Comparison of ENCODE assay signal across 31 cellular contexts in the genomic region with DNA sequence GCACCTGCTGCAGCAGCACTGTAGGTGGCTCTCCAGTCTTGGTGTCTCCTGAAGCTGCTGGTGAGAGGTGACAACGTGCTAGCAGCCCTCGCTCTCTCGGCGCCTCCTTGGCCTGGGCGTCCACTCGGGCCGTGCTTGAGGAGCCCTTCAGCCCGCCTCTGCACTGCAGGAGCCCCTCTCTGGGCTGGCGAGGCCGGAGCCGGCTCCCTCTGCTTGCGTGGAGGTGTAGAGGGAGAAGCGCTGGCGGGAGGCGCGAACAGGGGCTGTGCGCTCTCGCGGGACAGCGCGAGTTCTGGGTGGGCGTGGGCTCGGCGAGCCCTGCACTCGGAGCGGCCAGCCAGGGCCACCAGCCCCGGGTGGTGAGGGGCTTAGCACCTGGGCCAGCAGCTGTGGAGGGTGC.
"Had no signal": no experiment of that assay in that cellular context is flagged by ENCODE, and none has a peak within 500 bp of the region (broad histone marks: within the 10 kb centered on the region; RNA-seq: fewer than 3 reads in every experiment).

No MANE protein-coding gene starts in this region.

- H3K4me1 ChIP-seq: adrenal gland, ascending aorta, body of pancreas, breast epithelium had no signal

- DNase-seq: activated effector memory CD4-positive, alpha-beta T cell treated with anti-CD3 and anti-CD28 coated beads, Interleukin-2, amount 50 U/mL, for 16 hours; activated effector memory CD4-positive, alpha-beta T cell treated with Interleukin-2 at 50 U/mL for 16 hours; activated gamma-delta T cell; activated gamma-delta T cell treated with Interleukin-2 at 50 U/mL for 16 hours; activated naive CD4-positive, alpha-beta T cell; activated naive CD4-positive, alpha-beta T cell treated with anti-CD3 and anti-CD28 coated beads for 36 hours; activated naive CD4-positive, alpha-beta T cell treated with anti-CD3 and anti-CD28 coated beads, Interleukin-2, amount 10 ng/mL, durations not matched to agents 7 days and 5 days; activated naive CD4-positive, alpha-beta T cell treated with anti-CD3 and anti-CD28 coated beads, Interleukin-2, amount 50 U/mL, for 16 hours; activated naive CD4-positive, alpha-beta T cell treated with Interleukin-2 at 50 U/mL for 16 hours; activated naive CD8-positive, alpha-beta T cell treated with anti-CD3 and anti-CD28 coated beads for 36 hours; activated naive CD8-positive, alpha-beta T cell treated with anti-CD3 and anti-CD28 coated beads, Interleukin-2, amount 10 ng/mL, durations not matched to agents 7 days and 5 days; activated naive CD8-positive, alpha-beta T cell treated with anti-CD3 and anti-CD28 coated beads, Interleukin-2, amount 50 U/mL, for 24 hours; activated T-cell treated with anti-CD3 and anti-CD28 coated beads for 4 hours; activated T-cell treated with anti-CD3 and anti-CD28 coated beads, Interleukin-2, amount 50 U/mL, for 24 hours; activated T-cell treated with anti-CD3 and anti-CD28 coated beads, Interleukin-2, amount 50 U/mL, for 4 hours; activated T-cell treated with anti-CD3 and anti-CD28 coated beads, Interleukin-2, amount 50 U/mL, for 72 hours; adrenal gland; amniotic stem cell; amygdala; anterior cingulate cortex; aorta; body of pancreas; brain microvascular endothelial cell; caudate nucleus; central memory CD4-positive, alpha-beta T cell; cerebellar nuclear complex had no signal

- H3K9me3 ChIP-seq: adrenal gland, ascending aorta, body of pancreas had no signal

- H3K27ac ChIP-seq: adrenal gland, ascending aorta, body of pancreas, brain microvascular endothelial cell, breast epithelium, cardiac muscle cell had no signal

- H3K36me3 ChIP-seq: adrenal gland, ascending aorta, brain microvascular endothelial cell, breast epithelium, cardiac muscle cell had no signal

- H3K4me3 ChIP-seq: adrenal gland, ascending aorta, body of pancreas, breast epithelium, cardiac muscle cell had no signal

- H3K27me3 ChIP-seq: adrenal gland, ascending aorta, body of pancreas, brain microvascular endothelial cell, cardiac muscle cell had no signal

- ATAC-seq: activated naive CD4-positive, alpha-beta T cell treated with anti-CD3 and anti-CD28 coated beads, Interleukin-2, amount 50 U/mL, for 72 hours; activated naive CD8-positive, alpha-beta T cell treated with anti-CD3 and anti-CD28 coated beads, Interleukin-2, amount 50 U/mL, for 24 hours; activated T-cell treated with anti-CD3 and anti-CD28 coated beads, Interleukin-2, amount 50 U/mL, for 4 hours; activated T-helper 17 cell treated with anti-CD3 and anti-CD28 coated beads, Interleukin-2, amount 50 U/mL, for 72 hours; body of pancreas had no signal
